8 cellular contexts compared by ENCODE assay signal in the genomic region with DNA sequence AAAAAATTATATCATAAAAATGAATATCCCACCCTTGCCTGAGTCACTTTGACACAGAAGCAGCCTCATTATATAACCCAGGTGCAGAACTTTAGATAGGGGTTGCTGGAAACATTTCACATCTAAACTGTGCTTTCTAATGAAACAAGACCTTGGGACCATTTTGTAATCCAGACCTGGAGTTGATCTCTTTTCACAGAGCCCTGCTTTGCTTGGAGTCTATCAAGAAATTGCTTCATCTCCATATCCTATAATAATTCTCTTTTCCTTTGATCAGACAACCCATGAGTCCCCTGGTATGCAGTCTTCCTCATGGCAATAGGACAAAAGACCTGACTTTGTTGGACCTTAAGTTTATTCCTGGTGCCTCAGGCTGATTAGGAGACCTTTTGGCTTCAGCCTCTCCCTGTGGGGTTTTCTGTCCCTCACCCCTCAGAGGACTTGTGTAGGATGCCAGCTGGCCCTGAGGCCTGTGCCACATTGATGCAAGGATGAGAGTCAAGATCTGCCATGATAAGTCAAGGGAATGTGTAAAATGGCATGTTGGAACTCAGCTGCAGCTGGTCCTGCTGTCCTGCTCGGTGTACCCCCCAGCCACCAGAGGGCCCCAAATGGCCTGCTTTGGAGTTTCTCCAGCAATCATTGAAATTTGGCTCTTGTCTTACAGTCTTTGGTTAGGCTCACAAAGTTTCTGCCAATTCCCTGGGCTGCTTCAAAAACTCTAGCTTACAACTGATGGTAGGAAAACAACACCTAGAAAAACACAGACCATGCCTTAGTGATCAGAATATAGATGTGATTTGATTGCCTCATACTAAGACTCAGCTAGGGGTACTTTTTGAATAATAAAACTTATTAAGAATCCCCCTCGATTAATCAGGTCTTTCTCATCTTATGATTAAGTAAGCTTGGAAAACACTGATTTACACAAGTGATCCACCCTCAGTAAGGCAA.
DNase-seq lines count a peak whose midpoint lies in the region; ATAC-seq and TF ChIP-seq lines count a peak whose summit lies in the region.

No MANE protein-coding gene starts in this region.

- CTCF ChIA-PET in HEK293 (lab: Yijun Ruan, JAX) = interaction anchor here (0.6 to 1.9 kb wide), 10 partner anchors 15 to 736 kb away, joined by 3 to 25 read pairs (median 5); no protein-coding TSS in a partner anchor

- POLR2A ChIA-PET in HEK293 (lab: Yijun Ruan, JAX) = no interaction called here

- H3K4me1 ChIP-seq in HEK293 (ENCODE audit: control insufficient read depth, insufficient read depth, low read length) (no peaks in the 10 kb centered on the region), upper lobe of right lung (peaks cover 46% of the 10 kb centered on the region)

- H3K27ac ChIP-seq in HEK293 (ENCODE audit: extremely low read depth, low read depth, low read length) (no peak overlapping the region), SK-N-MC (peak overlapping the region; percentile 84; the same call in 1 of the 2 replicates), upper lobe of right lung (peak overlapping the region; percentile 75)

- H3K9ac ChIP-seq in SK-N-MC (ENCODE audit: insufficient read length) = no peak overlapping the region

- H3K36me3 ChIP-seq in HEK293 (ENCODE audit: control insufficient read depth in 2 of 2, insufficient read depth in 1 of 2, low read length in 2 of 2) (no peaks in the 10 kb centered on the region), SK-N-MC (ENCODE audit: insufficient read depth, low read length) (no peaks in the 10 kb centered on the region), upper lobe of right lung (no peaks in the 10 kb centered on the region)

- no peaks in the 10 kb centered on the region for H3K27me3 ChIP-seq in upper lobe of right lung

- H3K4me3 ChIP-seq in HEK293 (ENCODE audit: low read depth, low read length) (no peak overlapping the region), SK-N-MC (no peak overlapping the region), upper lobe of right lung (no peak overlapping the region)

- peak; percentile 70 for ATAC-seq in upper lobe of right lung

- peak; percentile 82 for TF ChIP-seq CTCF in HEK293 (tag by site-specific recombination; IDR thresholded peaks at IDR 0.05)
- peak; percentile 56 for TF ChIP-seq CTCF in upper lobe of right lung (IDR thresholded peaks at IDR 0.05)

- intact Hi-C loops in upper lobe of right lung (cut with DNase I) = no loop called here

- peak; percentile 4 for DNase-seq in COLO668 (lab: John Stamatoyannopoulos, UW; ENCODE audit: unreplicated experiment)
- DNase-seq in SK-N-MC (ENCODE audit: low read depth, low spot score) = no peak
- DNase-seq in ecto neural progenitor cell (ENCODE audit: low spot score) = peak; percentile 83
- peak; percentile 64 for DNase-seq in midbrain (lab: John Stamatoyannopoulos, UW)
- DNase-seq in upper lobe of right lung = peak; percentile 67
- no peak for DNase-seq in DMS153 treated with DMSO at 0.1 percent for 48 hours (lab: John Stamatoyannopoulos, UW; ENCODE audit: unreplicated experiment)
- no peak for DNase-seq in activated CD4-positive, CD25-positive, alpha-beta regulatory T cell (lab: John Stamatoyannopoulos, UW)

- H3K9me3 ChIP-seq in HEK293 (ENCODE audit: control insufficient read depth, insufficient read depth, low read depth, low read length) (no peaks in the 10 kb centered on the region), SK-N-MC (ENCODE audit: low read depth, low read length) (no peaks in the 10 kb centered on the region), upper lobe of right lung (no peaks in the 10 kb centered on the region)

TF ChIP-seq in HEK293, 187 proteins besides CTCF, POLR2A, EP300 and RAD21:
- no peak for TF ChIP-seq SP2 (tag by site-specific recombination; IDR thresholded peaks at IDR 0.05)
- TF ChIP-seq ZNF654 (tag by site-specific recombination; IDR thresholded peaks at IDR 0.05; ENCODE audit: low read depth) = peak; percentile 30
- TF ChIP-seq ZBTB17 (tag by site-specific recombination; IDR thresholded peaks at IDR 0.05) = peak; percentile 63; the same call in 1 of the 2 replicates
- no peak for TF ChIP-seq TRIM28 (IDR thresholded peaks at IDR 0.05; ENCODE audit: borderline replicate concordance, low read length)

Comparison
In these comparisons a context has a peak if more than half of its experiments do, and no peak if none do; other contexts are left out.
1. DNase-seq: peak in COLO668 (single experiment), ecto neural progenitor cell (single experiment), midbrain (single experiment) and upper lobe of right lung (single experiment); none in SK-N-MC (single experiment), DMS153 treated with DMSO at 0.1 percent for 48 hours (single experiment) and activated CD4-positive, CD25-positive, alpha-beta regulatory T cell (0 of 4).